9 cellular contexts compared by ENCODE assay signal in the genomic region with DNA sequence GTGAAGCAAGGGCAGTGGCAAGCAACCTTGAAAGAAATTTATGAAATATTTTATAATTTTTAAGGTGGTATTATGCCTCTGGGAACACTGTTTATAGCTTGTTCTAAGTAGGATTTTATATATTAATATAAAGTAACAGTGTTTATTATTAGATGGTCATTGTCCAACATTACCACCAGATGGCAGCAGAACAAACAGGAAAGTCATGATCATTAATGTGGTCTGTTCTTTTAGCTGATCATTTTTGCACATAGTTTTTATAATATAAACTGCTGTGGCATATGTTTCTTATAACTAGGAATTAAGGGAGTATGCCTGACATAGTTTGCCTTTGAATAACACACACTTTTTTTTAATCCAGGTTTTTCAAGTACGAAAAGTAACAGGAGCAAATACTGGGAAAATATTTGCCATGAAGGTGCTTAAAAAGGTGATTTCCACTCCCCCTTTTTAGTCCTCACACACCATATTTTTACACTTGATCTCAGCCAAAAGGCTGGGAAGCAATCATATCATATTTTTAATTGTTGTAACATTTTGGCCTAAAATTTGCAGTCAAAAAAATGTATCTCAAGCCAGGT. TPM values are rescaled to one million over a fixed set of nuclear protein-coding genes. Genes with fewer than 3 reads are reported as not detected.
DNase-seq lines count a peak whose midpoint lies in the region; ATAC-seq and TF ChIP-seq lines count a peak whose summit lies in the region.
"Had no signal": no experiment of that assay in that cellular context is flagged by ENCODE, and none has a peak within 500 bp of the region (broad histone marks: within the 10 kb centered on the region; RNA-seq: fewer than 3 reads in every experiment).

No MANE protein-coding gene starts in this region.

- no peak overlapping the region for H3K18ac ChIP-seq in neuronal stem cell (ENCODE audit: low read length)

- H3K4me3 ChIP-seq in epithelial cell of proximal tubule (ENCODE audit: low read depth, low read length) (no peak overlapping the region), neuronal stem cell (ENCODE audit: low read length in 2 of 2) (no peak overlapping the region)
- H3K4me3 ChIP-seq: BLaER1 had no signal

- intact Hi-C loops in sciatic nerve (cut with DNase I) = loop anchor here (10.0 kb wide), 1 partner anchor 120 kb away; no protein-coding TSS in a partner anchor

- H2AK5ac ChIP-seq in neuronal stem cell (ENCODE audit: low read depth, low read length) = no peak overlapping the region

- no peak overlapping the region for H4K91ac ChIP-seq in neuronal stem cell (ENCODE audit: low read depth, low read length, poor library complexity)

- H4K8ac ChIP-seq in neuronal stem cell (ENCODE audit: low read depth, low read length) = no peak overlapping the region

- peak; percentile 65 for TF ChIP-seq CTCF in epithelial cell of proximal tubule (conservative IDR thresholded peaks at IDR 0.05; ENCODE audit: low read depth, low read length)

- H2AFZ ChIP-seq in neuronal stem cell (ENCODE audit: low read length) = no peak overlapping the region

- H3K36me3 ChIP-seq in neuronal stem cell (replicated peaks in 1 of 2; ENCODE audit: control insufficient read depth in 2 of 2, insufficient read depth in 2 of 2, low read length in 2 of 2) = peaks cover 0 to 64% of the 10 kb centered on the region in 2 donors

- WGBS in neuronal stem cell (ENCODE audit: extremely low coverage in 2 of 2, insufficient read length in 2 of 2, insufficient replicate concordance in 1 of 2), 2 donors = no CpG with 5 or more reads among the region's 1 CpG

- DNase-seq in DMS153 treated with DMSO at 0.1 percent for 48 hours (lab: John Stamatoyannopoulos, UW; ENCODE audit: unreplicated experiment) = peak; percentile 46
- no peak for DNase-seq in DMS153 (lab: John Stamatoyannopoulos, UW)
- DNase-seq in KBM-7 = peak; percentile 28
- peak; percentile 42 for DNase-seq in RPMI7951 (ENCODE audit: low read depth)
- DNase-seq in epithelial cell of proximal tubule (ENCODE audit: low read depth) = no peak
- DNase-seq in neuronal stem cell (ENCODE audit: low spot score) = peak; percentile 6
- no peak for DNase-seq in sciatic nerve (ENCODE audit: low spot score)

- in situ Hi-C loops in KBM-7 (cut with MboI; ENCODE audit: low pct_unique_long_range_greater_than_20kb, low sequenced_read_pairs) = loop anchor here (25.0 kb wide), 1 partner anchor 148 kb away; no protein-coding TSS in a partner anchor

- no peak overlapping the region for H3K23ac ChIP-seq in neuronal stem cell (ENCODE audit: low read depth, low read length, poor library complexity)

- H3K27me3 ChIP-seq in neuronal stem cell (ENCODE audit: control insufficient read depth in 3 of 3, insufficient read depth in 3 of 3, low read depth in 1 of 3, low read length in 3 of 3) = no peaks in the 10 kb centered on the region
- H3K27me3 ChIP-seq: BLaER1 had no signal

- no peak overlapping the region for H3K14ac ChIP-seq in neuronal stem cell (ENCODE audit: low read length)

- ATAC-seq in sciatic nerve = no peak
- no peak for ATAC-seq in GM18517 (IDR thresholded peaks at IDR 0.05; ENCODE audit: unreplicated experiment)

- H3K4me2 ChIP-seq in neuronal stem cell (ENCODE audit: insufficient read depth, low read length, poor library complexity, severe bottlenecking) = no peak overlapping the region
- H3K4me2 ChIP-seq: BLaER1 had no signal

- no peaks in the 10 kb centered on the region for H3K4me1 ChIP-seq in neuronal stem cell (ENCODE audit: control insufficient read depth in 2 of 2, insufficient read depth in 1 of 2, low read depth in 1 of 2, low read length in 2 of 2)
- H3K4me1 ChIP-seq: BLaER1 had no signal

- H3K27ac ChIP-seq in neuronal stem cell (replicated peaks; ENCODE audit: low read length) = no peak overlapping the region
- H3K27ac ChIP-seq: BLaER1 had no signal

- H3K9ac ChIP-seq in neuronal stem cell (ENCODE audit: low read depth, low read length, poor library complexity) = no peak overlapping the region
- H3K9ac ChIP-seq: BLaER1 had no signal

- no peak overlapping the region for H2BK15ac ChIP-seq in neuronal stem cell (ENCODE audit: low read length)

- no peak overlapping the region for H2BK5ac ChIP-seq in neuronal stem cell (ENCODE audit: low read length)

- H3K4ac ChIP-seq in neuronal stem cell (ENCODE audit: low read length) = no peak overlapping the region

- H3K9me3 ChIP-seq in neuronal stem cell (replicated peaks in 1 of 2; ENCODE audit: control insufficient read depth in 2 of 2, insufficient read depth in 1 of 2, low read depth in 1 of 2, low read length in 2 of 2) = no peaks in the 10 kb centered on the region
- H3K9me3 ChIP-seq: BLaER1 had no signal

- H2BK120ac ChIP-seq in neuronal stem cell (ENCODE audit: low read depth, low read length) = no peak overlapping the region

- no peaks in the 10 kb centered on the region for H3K79me1 ChIP-seq in neuronal stem cell (ENCODE audit: low read depth, low read length)

- H2BK12ac ChIP-seq in neuronal stem cell (ENCODE audit: low read length) = no peak overlapping the region

RNA-seq across cellular contexts. Expression of a gene that starts 21.4 kb away (rescaled TPM):
- total RNA-seq in RPMI7951 (2014; rRNA removed; shearing (Covaris generic)) = 12.4 and 17.4 TPM in 2 replicates
- total RNA-seq in epithelial cell of proximal tubule (25.0 and 26.3 TPM in 2 replicates), sciatic nerve (56.2 TPM)
- polyA plus RNA-seq in neuronal stem cell (2013, experiment 1 of 2) = 15.0 TPM
- 15.7 TPM for polyA plus RNA-seq in neuronal stem cell (2013, experiment 2 of 2)

RNA-seq across cellular contexts. Expression of a gene that starts 21.6 kb away (rescaled TPM):
- total RNA-seq in RPMI7951 (2014; rRNA removed; shearing (Covaris generic)) = 9.7 and 10.8 TPM in 2 replicates
- total RNA-seq in epithelial cell of proximal tubule = 3.4 and 9.5 TPM in 2 replicates
- 22.7 TPM for polyA plus RNA-seq in neuronal stem cell (2013, experiment 1 of 2)
- polyA plus RNA-seq in neuronal stem cell (2013, experiment 2 of 2) = 25.6 TPM
- total RNA-seq in sciatic nerve = 12.6 TPM

RNA-seq across cellular contexts. Expression of a gene that starts 50.2 kb away (rescaled TPM):
- 18.2 and 25.4 TPM in 2 replicates for total RNA-seq in RPMI7951 (2014; rRNA removed; shearing (Covaris generic))
- total RNA-seq in epithelial cell of proximal tubule = 4.8 and 15.1 TPM in 2 replicates
- 5.3 TPM for polyA plus RNA-seq in neuronal stem cell (2013, experiment 1 of 2)
- polyA plus RNA-seq in neuronal stem cell (2013, experiment 2 of 2) = 6.3 TPM
- 16.3 TPM for total RNA-seq in sciatic nerve

Comparison
In these comparisons a context has a peak if more than half of its experiments do, and no peak if none do; other contexts are left out.
1. DNase-seq: peak in DMS153 treated with DMSO at 0.1 percent for 48 hours (single experiment), KBM-7 (single experiment), RPMI7951 (single experiment) and neuronal stem cell (single experiment); none in DMS153 (single experiment), epithelial cell of proximal tubule (single experiment) and sciatic nerve (single experiment).